In the genomic region with DNA sequence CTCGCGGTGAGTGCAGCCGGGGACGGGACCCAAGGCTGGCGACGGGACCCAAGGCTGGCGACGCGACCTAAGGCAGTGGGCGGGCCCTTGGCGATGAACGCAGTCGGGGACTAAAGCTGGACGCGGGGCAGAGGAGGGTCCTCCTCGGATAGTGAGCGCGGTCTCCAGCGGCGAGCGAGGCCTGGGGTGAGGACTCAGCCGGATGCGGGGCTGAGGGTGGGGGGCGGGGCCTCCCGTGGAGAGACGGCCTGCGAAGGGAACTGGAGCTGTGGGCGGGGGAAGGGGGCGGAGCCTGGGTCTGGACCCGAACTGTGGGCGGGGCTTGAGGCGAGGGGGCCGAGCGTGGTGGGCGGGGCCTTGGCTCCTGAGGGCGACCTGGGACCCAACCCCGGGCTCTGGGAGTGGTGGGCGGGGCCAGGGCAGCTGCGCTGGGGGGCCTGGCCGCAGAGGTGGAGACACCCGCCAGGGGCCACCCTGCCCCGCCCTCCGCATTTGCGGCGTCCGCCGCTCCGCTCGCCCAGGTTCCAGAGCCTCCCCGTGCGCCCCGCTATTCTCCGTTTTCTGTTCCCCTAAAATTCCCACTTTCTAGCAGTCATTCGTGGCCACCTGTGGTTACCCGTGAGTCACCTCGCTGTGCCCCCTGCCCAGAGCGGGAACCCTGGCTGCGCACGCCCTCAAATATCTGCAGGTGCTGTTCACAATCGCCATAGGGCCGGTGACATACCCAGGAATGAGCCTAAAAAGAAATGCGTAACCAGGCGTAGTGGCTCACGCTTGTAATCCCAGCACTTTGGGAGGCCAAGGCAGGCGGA, we compare ENCODE assay signal across 8 cellular contexts. TPM values are rescaled to one million over a fixed set of nuclear protein-coding genes. Genes with fewer than 3 reads are reported as not detected.
DNase-seq lines count a peak whose midpoint lies in the region; ATAC-seq, FAIRE-seq and TF ChIP-seq lines count a peak whose summit lies in the region.

No MANE protein-coding gene starts in this region.

- no peak for TF ChIP-seq EP300 in transverse colon (IDR thresholded peaks at IDR 0.05; ENCODE audit: low read depth)

- H3K36me3 ChIP-seq in adrenal gland (replicated peaks in 1 of 2) = no peaks in the 10 kb centered on the region
- no peaks in the 10 kb centered on the region for H3K36me3 ChIP-seq in heart left ventricle
- no peaks in the 10 kb centered on the region for H3K36me3 ChIP-seq in transverse colon

- peak overlapping the region; percentile 19 to 92 (median 71) for H3K4me3 ChIP-seq in adrenal gland
- peak overlapping the region; percentile 61 to 98 (median 88) for H3K4me3 ChIP-seq in heart left ventricle
- H3K4me3 ChIP-seq in transverse colon = peak overlapping the region; percentile 59 to 88 (median 79)

- H3K27me3 ChIP-seq in adrenal gland (no peaks in the 10 kb centered on the region), heart left ventricle (no peaks in the 10 kb centered on the region), transverse colon (no peaks in the 10 kb centered on the region)

- H3K9me3 ChIP-seq in adrenal gland (replicated peaks in 1 of 3) (no peaks in the 10 kb centered on the region), heart left ventricle (no peaks in the 10 kb centered on the region), transverse colon (no peaks in the 10 kb centered on the region)

- H3K4me1 ChIP-seq in adrenal gland (replicated peaks in 1 of 2) (peaks cover 5 to 15% of the 10 kb centered on the region in 2 donors), heart left ventricle (peaks cover 0 to 42% (median 16%) of the 10 kb centered on the region in 12 donors), transverse colon (peaks cover 8 to 35% (median 19%) of the 10 kb centered on the region in 4 donors)

- peak; percentile 98 for DNase-seq in GM12891 (ENCODE audit: insufficient read length, low spot score)
- peak; percentile 95 for DNase-seq in NCI-H1436 (lab: John Stamatoyannopoulos, UW)
- peak; percentile 96 for DNase-seq in T follicular helper cell (ENCODE audit: low read depth)
- DNase-seq in adrenal gland = peak; percentile 97 to 100 (median 99)
- DNase-seq in heart left ventricle = peak; percentile 98 to 100 (median 98)
- DNase-seq in pons (ENCODE audit: low spot score) = peak; percentile 94
- peak; percentile 100 for DNase-seq in transverse colon

- TF ChIP-seq CTCF in adrenal gland (IDR thresholded peaks at IDR 0.05) = peak in 1 of 6 experiments; percentile 11
- TF ChIP-seq CTCF in heart left ventricle (IDR thresholded peaks at IDR 0.05) = no peak
- TF ChIP-seq CTCF in transverse colon (IDR thresholded peaks at IDR 0.05) = no peak

- peak; percentile 66 for ATAC-seq in HG02798 (IDR thresholded peaks at IDR 0.05; ENCODE audit: poor library complexity, unreplicated experiment)
- peak; percentile 94 to 98 (median 95) for ATAC-seq in heart left ventricle

- FAIRE-seq in GM12891 (lab: Jason Lieb, UNC) = peak; percentile 98

- in situ Hi-C loops in transverse colon (cut with MboI; ENCODE audit: low pct_ligation_motif_present in 1 of 4, low pct_unique_long_range_greater_than_20kb in 1 of 4, low sequenced_read_pairs in 3 of 4) = no loop called here

- H3K27ac ChIP-seq in adrenal gland (peak overlapping the region; percentile 73 to 97 (median 96)), heart left ventricle (peak overlapping the region; percentile 85 to 99 (median 94)), transverse colon (peak overlapping the region; percentile 94 to 97 (median 96))

- intact Hi-C loops in adrenal gland (cut with DNase I) = no loop called here
- intact Hi-C loops in heart left ventricle (cut with DNase I) = loop anchor here in 3 of 10 donors (2.0 to 5.0 kb wide), 3 partner anchors 13 to 191 kb away; a partner anchor contains a TSS
- intact Hi-C loops in transverse colon (cut with DNase I; ENCODE audit: low total_unique reads) = no loop called here

- TF ChIP-seq POLR2A in GM12891 (IDR thresholded peaks at IDR 0.05; ENCODE audit: low read depth, low read length) (peak; percentile 15; the same call in 1 of the 2 replicates), adrenal gland (IDR thresholded peaks at IDR 0.05) (peak in 1 of 2 donors; percentile 65), heart left ventricle (IDR thresholded peaks at IDR 0.05) (peak in 1 of 2 donors; percentile 56), transverse colon (IDR thresholded peaks at IDR 0.05) (peak; percentile 75)

- WGBS in adrenal gland, 4 donors = 4 to 20% (median 11%) methylated on average over 4 to 65 of the region's 65 CpGs
- 6 to 15% (median 8%) methylated on average over 35 to 65 of the region's 65 CpGs for WGBS in heart left ventricle, 4 donors
- WGBS in transverse colon (ENCODE audit: low coverage in 1 of 2), 2 donors = 3% methylated on average over 58 of the region's 65 CpGs; no CpG with 5 or more reads in 1 of the 2 donors

TF ChIP-seq in GM12891, 5 proteins besides CTCF, POLR2A, EP300 and RAD21:
- TF ChIP-seq TAF1 (IDR thresholded peaks at IDR 0.05; ENCODE audit: low read depth, low read length) (no peak), POU2F2 (IDR thresholded peaks at IDR 0.05; ENCODE audit: low read depth, low read length) (no peak), SPI1 (IDR thresholded peaks at IDR 0.05; ENCODE audit: low read depth, low read length) (0 out of 2 replicates have a peak, but pooled peaks have one; percentile 3), PAX5 (IDR thresholded peaks at IDR 0.05; ENCODE audit: insufficient read depth, low read length, severe bottlenecking) (no peak), POLR2AphosphoS5 (IDR thresholded peaks at IDR 0.05; ENCODE audit: low read depth, low read length) (no peak)

RNA-seq across cellular contexts. Expression of a gene that starts 0.5 kb away (rescaled TPM):
- 11.1 TPM for polyA plus RNA-seq in GM12891 (2012; ENCODE audit: low read depth, missing spikeins)
- total RNA-seq in adrenal gland = 10 to 100 TPM; 20.0 to 96.9 (median 40.3) TPM
- 10 to 100 TPM; 20.0 to 94.3 (median 35.8) TPM for polyA plus RNA-seq in adrenal gland
- 10 to 100 TPM; 13.3 to 25.3 (median 18.7) TPM for total RNA-seq in heart left ventricle
- polyA plus RNA-seq in heart left ventricle = 10 to 100 TPM; 17.1 to 19.4 TPM
- total RNA-seq in transverse colon = 10 to 100 TPM; 36.2 to 93.9 (median 62.6) TPM

RNA-seq across cellular contexts. Expression of a gene that starts 13.2 kb away (rescaled TPM):
- polyA plus RNA-seq in GM12891 (2012; ENCODE audit: low read depth, missing spikeins) = 13.4 TPM
- 100 to 1,000 TPM in 3 of 8 donors, 10 to 100 TPM in 5; 39.6 to 112 (median 81.1) TPM for total RNA-seq in adrenal gland
- polyA plus RNA-seq in adrenal gland = 100 to 1,000 TPM in 1 of 3 donors, 10 to 100 TPM in 2; 20.4 to 221 (median 94.2) TPM
- total RNA-seq in heart left ventricle = 10 to 100 TPM; 47.3 to 90.3 (median 60.8) TPM
- 10 to 100 TPM; 50.7 to 78.7 TPM for polyA plus RNA-seq in heart left ventricle
- 100 to 1,000 TPM in 2 of 4 donors, 10 to 100 TPM in 2; 63.0 to 249 (median 135) TPM for total RNA-seq in transverse colon

RNA-seq across cellular contexts. Expression of a gene that starts 53.0 kb away (rescaled TPM):
- polyA plus RNA-seq in GM12891 (2012; ENCODE audit: low read depth, missing spikeins) = 15.6 TPM
- total RNA-seq in adrenal gland (10 to 100 TPM; 24.0 to 43.3 (median 33.6) TPM), heart left ventricle (10 to 100 TPM; 28.8 to 51.8 (median 34.8) TPM), transverse colon (10 to 100 TPM; 52.2 to 69.6 (median 64.4) TPM)
- polyA plus RNA-seq in adrenal gland (10 to 100 TPM; 14.3 to 78.5 (median 72.6) TPM), heart left ventricle (10 to 100 TPM; 40.7 to 56.3 TPM)

Comparison
In these comparisons a context has a peak if more than half of its experiments do, and no peak if none do; other contexts are left out.
1. Peak in every context shown above with its lines: DNase-seq, ATAC-seq, H3K4me3 ChIP-seq and H3K27ac ChIP-seq.